ENCODE assay signal across 10 cellular contexts in genomic region chr1:62182079-62182620, GRCh38. TPM values are rescaled to one million over a fixed set of nuclear protein-coding genes. Genes with fewer than 3 reads are reported as not detected.
DNase-seq lines count a peak whose midpoint lies in the region; ATAC-seq, FAIRE-seq and TF ChIP-seq lines count a peak whose summit lies in the region.
"Not testable (repeated sequence)": the region's sequence is repeated elsewhere in the genome, so short reads cannot be mapped to it uniquely, and the experiment has no call there.
"Had no signal": no experiment of that assay in that cellular context is flagged by ENCODE, and none has a peak within 500 bp of the region (broad histone marks: within the 10 kb centered on the region; RNA-seq: fewer than 3 reads in every experiment).

No MANE protein-coding gene starts in this region.

- H3K4me2 ChIP-seq in H9 (ENCODE audit: insufficient read depth, insufficient read length, low read length), result peak overlapping the region; percentile 57

- H4K91ac ChIP-seq in H9 (ENCODE audit: insufficient read length, low read depth, low read length), result not testable (repeated sequence)

- H2BK120ac ChIP-seq in H9 (ENCODE audit: low read depth, low read length, poor library complexity, severe bottlenecking), result not testable (repeated sequence)

- not testable (repeated sequence) for H3K27me3 Mint-ChIP-seq in H9 (ENCODE audit: low read depth); WTC11 (ENCODE audit: low read depth)

- not testable (repeated sequence) for H2BK15ac ChIP-seq in H9 (ENCODE audit: low read depth, low read length)

- H4K5ac ChIP-seq in H9 (ENCODE audit: insufficient read length, low read depth, low read length), result not testable (repeated sequence)

- peak overlapping the region; percentile 97 to 99 (median 98) for H3K27ac Mint-ChIP-seq in H9
- peak overlapping the region; percentile 98 for H3K27ac Mint-ChIP-seq in WTC11

- not testable (repeated sequence) for H3K36me3 ChIP-seq in mucosa of descending colon (ENCODE audit: low read depth); small intestine (ENCODE audit: control insufficient read depth in 2 of 2, insufficient read depth in 2 of 2, low read length in 2 of 2)

- not testable (repeated sequence) for H2BK12ac ChIP-seq in H9 (ENCODE audit: insufficient read length, low read depth, low read length)

- not testable (repeated sequence) for H3K79me1 ChIP-seq in H9 (ENCODE audit: insufficient read depth, low read depth, low read length, poor library complexity, severe bottlenecking)

- H3K9me3 Mint-ChIP-seq in H9, WTC11: not testable (repeated sequence)

- not testable (repeated sequence) for FAIRE-seq in small intestine (lab: Jason Lieb, UNC)

- peak overlapping the region; percentile 53 for H3K27ac ChIP-seq in H9 (ENCODE audit: insufficient read length, low read depth, low read length)
- not testable (repeated sequence) for H3K27ac ChIP-seq in small intestine (ENCODE audit: low read depth in 1 of 2, low read length in 1 of 2)

- CTCF ChIA-PET in WTC11 (lab: Charles Lee), result interaction anchor here (1.1 to 1.5 kb wide), 2 partner anchors 16 to 100 kb away, joined by 3 to 4 read pairs; no protein-coding TSS in a partner anchor

- not testable (repeated sequence) for H3K23me2 ChIP-seq in H9 (ENCODE audit: insufficient read length, low read depth, low read length, poor library complexity, severe bottlenecking)

- H2AFZ ChIP-seq in H9 (ENCODE audit: low read length), result not testable (repeated sequence)

- H3K4me3 ChIP-seq in mucosa of descending colon; small intestine (ENCODE audit: low read depth in 1 of 2, low read length in 2 of 2): not testable (repeated sequence)

- not testable (repeated sequence) for ATAC-seq in WTC11
- peak; percentile 58 for ATAC-seq in mucosa of descending colon

- not testable (repeated sequence) for H3K9me3 ChIP-seq in H9 (ENCODE audit: control insufficient read depth, low read depth, low read length); mucosa of descending colon; small intestine (ENCODE audit: control insufficient read depth, low read depth)

- not testable (repeated sequence) for H2BK5ac ChIP-seq in H9 (ENCODE audit: insufficient read length, low read length)

- H3K36me3 Mint-ChIP-seq in H9 (ENCODE audit: insufficient read depth in 1 of 3, low read depth in 3 of 3); WTC11: not testable (repeated sequence)

- H3K27me3 ChIP-seq in H9 (ENCODE audit: insufficient read depth, low read length); small intestine (ENCODE audit: control insufficient read depth in 2 of 2, insufficient read depth in 2 of 2, low read length in 2 of 2): not testable (repeated sequence)

- not testable (repeated sequence) for H3K79me2 ChIP-seq in H9 (ENCODE audit: insufficient read depth, low read length)

- TF ChIP-seq CTCF in H9 (conservative IDR thresholded peaks at IDR 0.05); WTC11 (IDR thresholded peaks at IDR 0.05); mucosa of descending colon (IDR thresholded peaks at IDR 0.05): not testable (repeated sequence)

- not testable (repeated sequence) for H3K14ac ChIP-seq in H9 (ENCODE audit: insufficient read depth, low read length)

- H2BK20ac ChIP-seq in H9 (ENCODE audit: low read depth, low read length, poor library complexity, severe bottlenecking), result not testable (repeated sequence)

- peak overlapping the region; percentile 50 to 71; a peak in 4 of 5 replicates for H3K4me3 Mint-ChIP-seq in H9
- H3K4me3 Mint-ChIP-seq in WTC11, result peak overlapping the region; percentile 55

- H3K4me1 ChIP-seq in H9 (ENCODE audit: insufficient read depth, low read length), result peaks cover 16% of the 10 kb centered on the region; the same call in 1 of the 2 replicates
- not testable (repeated sequence) for H3K4me1 ChIP-seq in mucosa of descending colon (ENCODE audit: low read depth); small intestine (ENCODE audit: control insufficient read depth in 2 of 2, insufficient read depth in 1 of 2, low read depth in 1 of 2, low read length in 1 of 2)

- not testable (repeated sequence) for H4K8ac ChIP-seq in H9 (replicated peaks; ENCODE audit: insufficient read length, low read depth, low read length)

- not testable (repeated sequence) for H3K4ac ChIP-seq in H9 (ENCODE audit: low read depth, low read length)

- H3K9ac ChIP-seq in H9 (ENCODE audit: extremely low read depth, insufficient read length, low read length), result peak overlapping the region; percentile 14

- peak overlapping the region; percentile 22 for H3T11ph ChIP-seq in H9 (ENCODE audit: low read length)

- H3K18ac ChIP-seq in H9 (ENCODE audit: insufficient read length, low read depth, low read length), result not testable (repeated sequence)

- H3K4me1 Mint-ChIP-seq in H9 (peaks cover 70 to 74% of the 10 kb centered on the region in 2 experiments), WTC11 (peaks cover 74% of the 10 kb centered on the region)

- DNase-seq in H9; WTC11 (ENCODE audit: low spot score): not testable (repeated sequence)
- DNase-seq in NCI-H146 (lab: John Stamatoyannopoulos, UW) (peak; percentile 38), NCI-H2227 (lab: John Stamatoyannopoulos, UW; ENCODE audit: unreplicated experiment) (peak; percentile 11), cardiac septum (ENCODE audit: low spot score) (peak; percentile 10), mucosa of descending colon (peak in 1 of 3 donors; percentile 8), small intestine (peak; percentile 33)

- H2AK5ac ChIP-seq in H9 (ENCODE audit: insufficient read length, low read length), result not testable (repeated sequence)

- H4K20me1 ChIP-seq in H9 (ENCODE audit: control insufficient read depth, insufficient read depth, insufficient read length), result not testable (repeated sequence)

- H3K23ac ChIP-seq in H9 (ENCODE audit: insufficient read length, low read depth, low read length), result not testable (repeated sequence)

- POLR2A ChIA-PET in WTC11 (lab: Charles Lee), result interaction anchor here (2.3 kb wide), 1 partner anchor 16 kb away, joined by 11 read pairs; no protein-coding TSS in a partner anchor

- intact Hi-C loops in cardiac septum (cut with DNase I); mucosa of descending colon (cut with DNase I, micrococcal nuclease): not testable (repeated sequence)

- whole genome bisulfite sequencing in H9 (ENCODE audit: extremely low coverage, insufficient read length, low lambda C conversion rate), result no CpG with 5 or more reads among the region's 8 CpGs
- WGBS in small intestine, 3 donors, result 15 to 56% (median 30%) methylated on average over 8 of the region's 8 CpGs

- not testable (repeated sequence) for H3K56ac ChIP-seq in H9 (ENCODE audit: insufficient read length, low read depth, low read length)

RNA-seq across cellular contexts. Expression of gene L1TD1, which starts 12.5 kb away (rescaled TPM):
- total RNA-seq in H9 (2021) (422 and 423 TPM in 2 replicates), WTC11 (2021) (296 to 319 TPM (median 303 TPM) in 3 replicates), cardiac septum (0.67 TPM), mucosa of descending colon (10 to 100 TPM in 1 of 3 donors, 1 to 10 TPM in 1, under 1 TPM in 1; 0.98 to 12.0 (median 1.4) TPM)
- under 1 TPM in 1 of 3 donors, not detected in 2; 0.72 TPM for polyA plus RNA-seq in small intestine
- total RNA-seq: A673, HepG2, OCI-LY7 had no signal
- polyA plus RNA-seq: HepG2 had no signal

Comparison
In these comparisons a context has a peak if more than half of its experiments do, and no peak if none do; other contexts are left out.
1. RNA of gene L1TD1, which starts 12.5 kb away (total RNA-seq): 422 to 423 TPM in H9 and 296 to 319 TPM in WTC11; 0.98 to 12.0 TPM in mucosa of descending colon and 0.67 TPM in cardiac septum (single experiment); every median in the first group is over 10 times any median in the second.